24 cellular contexts compared by ENCODE assay signal in genomic region chr11:73221996-73222395, GRCh38. TPM values are rescaled to one million over a fixed set of nuclear protein-coding genes. Genes with fewer than 3 reads are reported as not detected.
DNase-seq lines count a peak whose midpoint lies in the region; ATAC-seq, FAIRE-seq and TF ChIP-seq lines count a peak whose summit lies in the region.
"Had no signal": no experiment of that assay in that cellular context is flagged by ENCODE, and none has a peak within 500 bp of the region (broad histone marks: within the 10 kb centered on the region; RNA-seq: fewer than 3 reads in every experiment).

No MANE protein-coding gene starts in this region.

- CTCF ChIA-PET in HepG2 (lab: Yijun Ruan, JAX; ENCODE audit: low intra/inter-chr PET ratio, low total read pairs), result no interaction called here
- CTCF ChIA-PET in activated naive CD4-positive, alpha-beta T cell treated with anti-CD3 and anti-CD28 coated beads, Interleukin-2, amount 10 ng/mL, durations not matched to agents 7 days and 5 days (lab: Charles Lee), result no interaction called here

- no peak overlapping the region for H3K27ac Mint-ChIP-seq in activated naive CD4-positive, alpha-beta T cell treated with anti-CD3 and anti-CD28 coated beads, Interleukin-2, amount 10 ng/mL, durations not matched to agents 7 days and 5 days
- H3K27ac Mint-ChIP-seq: CD4-positive, CD25-positive, alpha-beta regulatory T cell had no signal

- H3K4me1 Mint-ChIP-seq in activated naive CD4-positive, alpha-beta T cell treated with anti-CD3 and anti-CD28 coated beads, Interleukin-2, amount 10 ng/mL, durations not matched to agents 7 days and 5 days, result peaks cover 8% of the 10 kb centered on the region

- H3K36me3 Mint-ChIP-seq in activated naive CD4-positive, alpha-beta T cell treated with anti-CD3 and anti-CD28 coated beads, Interleukin-2, amount 10 ng/mL, durations not matched to agents 7 days and 5 days, result no peaks in the 10 kb centered on the region
- H3K36me3 Mint-ChIP-seq: CD4-positive, CD25-positive, alpha-beta regulatory T cell had no signal

- H3K27ac ChIP-seq in HepG2 (ENCODE audit: extremely low read length, insufficient read depth, low read length) (no peak overlapping the region), right lobe of liver (no peak overlapping the region), lower lobe of right lung (no peak overlapping the region), gastrocnemius medialis (peak overlapping the region; percentile 39 to 97 (median 94)), esophagus squamous epithelium (peak overlapping the region in 1 of 4 donors; percentile 16)
- H3K27ac ChIP-seq: GM23248, SJSA1 had no signal

- H3K4me2 ChIP-seq in HepG2 (ENCODE audit: low read depth, low read length), result peak overlapping the region; percentile 28

- in situ Hi-C loops in HepG2 (cut with HindIII; ENCODE audit: extremely low pct_ligation_motif_present, low pct_unique_long_range_greater_than_20kb) (no loop called here), gastrocnemius medialis (cut with MboI; ENCODE audit: low sequenced_read_pairs in 4 of 4) (no loop called here)

- no peaks in the 10 kb centered on the region for H4K20me1 ChIP-seq in HepG2 (ENCODE audit: insufficient read depth, low read length)

- TF ChIP-seq RAD21 in HepG2 (CRISPR knock-in tag; IDR thresholded peaks at IDR 0.05), result no peak

- no TSS peak for BruUV-seq in HepG2 (replicated peaks; lab: Mats Ljungman, UMichigan)

- DNase-seq in HepG2 (ENCODE audit: low spot score) (no peak), right lobe of liver (no peak), lower lobe of right lung (peak; percentile 6), gastrocnemius medialis (peak in 1 of 2 donors; percentile 7), DMS114 treated with DMSO at 0.1 percent for 48 hours (lab: John Stamatoyannopoulos, UW; ENCODE audit: unreplicated experiment) (no peak), esophagus squamous epithelium (lab: John Stamatoyannopoulos, UW) (no peak)
- no peak for DNase-seq in activated naive CD4-positive, alpha-beta T cell treated with anti-CD3 and anti-CD28 coated beads, Interleukin-2, amount 10 ng/mL, durations not matched to agents 7 days and 5 days
- DNase-seq: CD4-positive, CD25-positive, alpha-beta regulatory T cell; GM23248; H7; IMR-90; KG1; MG63; NCI-H2029; NCI-H446 treated with DMSO at 0.1 percent for 48 hours; NCI-H526; NCI-H82; NK-92 treated with Interleukin-12 subunit alpha and Interleukin-12 subunit beta, amount 100 ng/mL, for 24 hours; PC-3 had no signal

- no peak overlapping the region for H2AFZ ChIP-seq in HepG2 (ENCODE audit: low read length)
- H2AFZ ChIP-seq: GM23248 had no signal

- intact Hi-C loops in HepG2 (cut with micrococcal nuclease; ENCODE audit: unreplicated experiment) (no loop called here), right lobe of liver (cut with DNase I) (no loop called here), lower lobe of right lung (cut with DNase I) (no loop called here), gastrocnemius medialis (cut with DNase I; ENCODE audit: low total_unique reads) (no loop called here), esophagus squamous epithelium (cut with DNase I) (no loop called here)

- H3K4me3 ChIP-seq in HepG2 (replicated peaks in 1 of 3; ENCODE audit: insufficient read depth in 1 of 3, low read depth in 2 of 3, low read length in 3 of 3) (no peak overlapping the region), right lobe of liver (no peak overlapping the region), lower lobe of right lung (no peak overlapping the region), gastrocnemius medialis (no peak overlapping the region), esophagus squamous epithelium (no peak overlapping the region)
- H3K4me3 ChIP-seq: GM23248, MG63, SJSA1 had no signal

- TF ChIP-seq EP300 in HepG2 (IDR thresholded peaks at IDR 0.05; ENCODE audit: low read depth in 2 of 2, low read length in 2 of 2) (no peak), HepG2 (CRISPR knock-in tag; IDR thresholded peaks at IDR 0.05; ENCODE audit: borderline replicate concordance) (no peak)

- H3K9me3 ChIP-seq in HepG2 (ENCODE audit: low read length) (no peaks in the 10 kb centered on the region), right lobe of liver (no peaks in the 10 kb centered on the region), lower lobe of right lung (no peaks in the 10 kb centered on the region), gastrocnemius medialis (no peaks in the 10 kb centered on the region), esophagus squamous epithelium (no peaks in the 10 kb centered on the region)
- H3K9me3 ChIP-seq: MG63, SJSA1 had no signal

- H3K27me3 ChIP-seq in HepG2 (ENCODE audit: control insufficient read depth in 1 of 2, insufficient read depth in 2 of 2, low read length in 2 of 2) (peaks cover 2 to 18% of the 10 kb centered on the region in 2 experiments; a peak in 3 of 5 replicates), right lobe of liver (no peaks in the 10 kb centered on the region), lower lobe of right lung (ENCODE audit: low read depth) (no peaks in the 10 kb centered on the region), gastrocnemius medialis (no peaks in the 10 kb centered on the region), esophagus squamous epithelium (peaks cover 0 to 20% (median 0%) of the 10 kb centered on the region in 4 donors)
- H3K27me3 ChIP-seq: MG63, SJSA1 had no signal

- no peak for FAIRE-seq in HepG2 (lab: Jason Lieb, UNC)

- H3K79me2 ChIP-seq in HepG2 (ENCODE audit: insufficient read depth, low read length), result no peaks in the 10 kb centered on the region

- peaks cover 86% of the 10 kb centered on the region for H3K27me3 Mint-ChIP-seq in activated naive CD4-positive, alpha-beta T cell treated with anti-CD3 and anti-CD28 coated beads, Interleukin-2, amount 10 ng/mL, durations not matched to agents 7 days and 5 days

- ATAC-seq in HepG2 (no peak), right lobe of liver (no peak), lower lobe of right lung (no peak), gastrocnemius medialis (no peak), HG03520 (IDR thresholded peaks at IDR 0.05; ENCODE audit: unreplicated experiment) (no peak)
- ATAC-seq: PC-3, Right ventricle myocardium inferior had no signal

- POLR2A ChIA-PET in HepG2 (lab: Yijun Ruan, JAX), result no interaction called here

- no peak overlapping the region for H3K9ac ChIP-seq in HepG2 (ENCODE audit: insufficient read depth, low read depth, low read length)
- H3K9ac ChIP-seq: GM23248 had no signal

- H3K36me3 ChIP-seq in HepG2 (replicated peaks in 1 of 2; ENCODE audit: control insufficient read depth in 1 of 2, insufficient read depth in 2 of 2, low read length in 2 of 2) (no peaks in the 10 kb centered on the region), right lobe of liver (no peaks in the 10 kb centered on the region), lower lobe of right lung (no peaks in the 10 kb centered on the region), gastrocnemius medialis (no peaks in the 10 kb centered on the region), esophagus squamous epithelium (peaks cover 0 to 27% (median 0%) of the 10 kb centered on the region in 3 donors)
- H3K36me3 ChIP-seq: MG63, SJSA1 had no signal

- H3K4me3 Mint-ChIP-seq in activated naive CD4-positive, alpha-beta T cell treated with anti-CD3 and anti-CD28 coated beads, Interleukin-2, amount 10 ng/mL, durations not matched to agents 7 days and 5 days, result no peak overlapping the region
- H3K4me3 Mint-ChIP-seq: CD4-positive, CD25-positive, alpha-beta regulatory T cell had no signal

- no peak for TF ChIP-seq CTCF in HepG2 (CRISPR knock-in tag; IDR thresholded peaks at IDR 0.05)
- no peak for TF ChIP-seq CTCF in right lobe of liver (IDR thresholded peaks at IDR 0.05)
- TF ChIP-seq CTCF in lower lobe of right lung (IDR thresholded peaks at IDR 0.05), result no peak
- no peak for TF ChIP-seq CTCF in gastrocnemius medialis (IDR thresholded peaks at IDR 0.05 in 4 of 5, conservative IDR thresholded peaks at IDR 0.05 in 1 of 5)
- TF ChIP-seq CTCF in esophagus squamous epithelium (IDR thresholded peaks at IDR 0.05), result no peak

- H3K9me3 Mint-ChIP-seq in activated naive CD4-positive, alpha-beta T cell treated with anti-CD3 and anti-CD28 coated beads, Interleukin-2, amount 10 ng/mL, durations not matched to agents 7 days and 5 days, result no peaks in the 10 kb centered on the region
- H3K9me3 Mint-ChIP-seq: CD4-positive, CD25-positive, alpha-beta regulatory T cell had no signal

- 97% methylated on average over 3 of the region's 5 CpGs for WGBS in HepG2 (ENCODE audit: low lambda C conversion rate)
- WGBS in right lobe of liver (ENCODE audit: insufficient coverage, low coverage, low lambda C conversion rate, missing lambda C conversion rate), result 100% methylated on average over 1 of the region's 5 CpGs
- WGBS in esophagus squamous epithelium, 2 donors, result 95 to 100% methylated on average over 1 to 4 of the region's 5 CpGs

- TF ChIP-seq POLR2A in HepG2 (IDR thresholded peaks at IDR 0.05; ENCODE audit: insufficient read depth in 1 of 2, low read depth in 2 of 2, low read length in 2 of 2), result no peak
- TF ChIP-seq POLR2A in right lobe of liver (IDR thresholded peaks at IDR 0.05), result no peak
- no peak for TF ChIP-seq POLR2A in gastrocnemius medialis (IDR thresholded peaks at IDR 0.05)
- no peak for TF ChIP-seq POLR2A in esophagus squamous epithelium (IDR thresholded peaks at IDR 0.05)

- peaks cover 56% of the 10 kb centered on the region for H3K4me1 ChIP-seq in HepG2 (ENCODE audit: insufficient read depth, low read length)
- H3K4me1 ChIP-seq in right lobe of liver, result peaks cover 0 to 10% (median 2%) of the 10 kb centered on the region in 4 donors
- H3K4me1 ChIP-seq in lower lobe of right lung, result peaks cover 34% of the 10 kb centered on the region
- peaks cover 68 to 72% of the 10 kb centered on the region in 2 donors for H3K4me1 ChIP-seq in gastrocnemius medialis
- H3K4me1 ChIP-seq in esophagus squamous epithelium, result peaks cover 21 to 86% (median 34%) of the 10 kb centered on the region in 3 donors
- H3K4me1 ChIP-seq: SJSA1 had no signal

RNA-seq across cellular contexts. Expression of gene P2RY2, which starts 3.9 kb away (rescaled TPM):
- total RNA-seq in HepG2 (2016; rRNA removed; fragmentation: Illumina TruSeq; extraction: Trizol), result 3.0 and 3.1 TPM in 2 replicates
- total RNA-seq in HepG2 (2016; cell fraction: cytosol; rRNA removed; fragmentation: Illumina TruSeq; extraction: Trizol; ENCODE audit: low read depth), result 0.71 and 0.91 TPM in 2 replicates
- total RNA-seq in HepG2 (2016; cell fraction: insoluble cytoplasmic fraction; rRNA removed; fragmentation: Illumina TruSeq; extraction: Trizol), result 2.6 and 3.4 TPM in 2 replicates
- total RNA-seq in HepG2 (2016; cell fraction: membrane; rRNA removed; fragmentation: Illumina TruSeq; extraction: Trizol), result 2.5 and 3.7 TPM in 2 replicates
- total RNA-seq in HepG2 (2016; cell fraction: nucleus; rRNA removed; fragmentation: Illumina TruSeq; extraction: Trizol), result 2.9 and 3.2 TPM in 2 replicates
- polyA plus RNA-seq in HepG2 (2011; rRNA removed), result 0.95 and 1.6 TPM in 2 replicates
- 1.0 and 1.1 TPM in 2 replicates for polyA plus RNA-seq in HepG2 (2011; cell fraction: cytosol; rRNA removed)
- 1.6 TPM in 2 replicates for polyA plus RNA-seq in HepG2 (2011; cell fraction: nucleus; rRNA removed)
- polyA plus RNA-seq in HepG2 (2012), result 0.24 and 0.47 TPM in 2 replicates
- polyA plus RNA-seq in HepG2 (2016; cell fraction: cytosol; fragmentation: Illumina TruSeq; extraction: Trizol; ENCODE audit: low read depth), result 0.67 and 1.3 TPM in 2 replicates
- polyA plus RNA-seq in HepG2 (2016; cell fraction: insoluble cytoplasmic fraction; fragmentation: Illumina TruSeq; extraction: Trizol; ENCODE audit: low read depth), result 2.5 and 3.0 TPM in 2 replicates
- 2.0 and 2.3 TPM in 2 replicates for polyA plus RNA-seq in HepG2 (2016; cell fraction: membrane; fragmentation: Illumina TruSeq; extraction: Trizol; ENCODE audit: low read depth)
- polyA plus RNA-seq in HepG2 (2016; cell fraction: nucleus; fragmentation: Illumina TruSeq; extraction: Trizol; ENCODE audit: insufficient read depth, low read depth), result 2.1 and 3.2 TPM in 2 replicates
- 1.4 and 2.5 TPM in 2 replicates for polyA minus RNA-seq in HepG2 (2011; rRNA and poly(A)+ RNA removed; ENCODE audit: low replicate concordance)
- 0.49 and 1.5 TPM in 2 replicates for polyA minus RNA-seq in HepG2 (2011; cell fraction: cytosol; rRNA and poly(A)+ RNA removed)
- 0.77 and 1.1 TPM in 2 replicates for polyA minus RNA-seq in HepG2 (2011; cell fraction: nucleus; rRNA and poly(A)+ RNA removed)
- 1 to 10 TPM; 2.6 to 5.1 (median 3.5) TPM for total RNA-seq in right lobe of liver
- total RNA-seq in lower lobe of right lung, result 6.5 TPM
- 10 to 100 TPM; 21.8 to 52.6 (median 44.5) TPM for total RNA-seq in gastrocnemius medialis
- 10 to 100 TPM; 36.2 to 50.3 (median 43.8) TPM for total RNA-seq in esophagus squamous epithelium
- total RNA-seq: A172; CD4-positive, CD25-positive, alpha-beta regulatory T cell; G401; GM23248; IMR-90; SJSA1 had no signal
- polyA plus RNA-seq: CD4-positive, CD25-positive, alpha-beta regulatory T cell; GM23248; IMR-90 had no signal

RNA-seq across cellular contexts. Expression of gene P2RY6, which starts 50.1 kb away (rescaled TPM):
- 0.11 and 0.29 TPM in 2 replicates for total RNA-seq in HepG2 (2016; rRNA removed; fragmentation: Illumina TruSeq; extraction: Trizol)
- 0.10 TPM in 1 of 2 replicates, not detected in the other for total RNA-seq in HepG2 (2016; cell fraction: cytosol; rRNA removed; fragmentation: Illumina TruSeq; extraction: Trizol; ENCODE audit: low read depth)
- total RNA-seq in HepG2 (2016; cell fraction: insoluble cytoplasmic fraction; rRNA removed; fragmentation: Illumina TruSeq; extraction: Trizol), result 0.13 and 0.27 TPM in 2 replicates
- not detected in 2 replicates for total RNA-seq in HepG2 (2016; cell fraction: membrane; rRNA removed; fragmentation: Illumina TruSeq; extraction: Trizol)
- not detected in 2 replicates for total RNA-seq in HepG2 (2016; cell fraction: nucleus; rRNA removed; fragmentation: Illumina TruSeq; extraction: Trizol)
- polyA plus RNA-seq in HepG2 (2011; rRNA removed), result 0.09 and 0.29 TPM in 2 replicates
- 0.10 and 0.12 TPM in 2 replicates for polyA plus RNA-seq in HepG2 (2011; cell fraction: cytosol; rRNA removed)
- polyA plus RNA-seq in HepG2 (2011; cell fraction: nucleus; rRNA removed), result 0.05 and 0.35 TPM in 2 replicates
- polyA plus RNA-seq in HepG2 (2012), result 0.24 TPM in 1 of 2 replicates, not detected in the other
- polyA plus RNA-seq in HepG2 (2016; cell fraction: cytosol; fragmentation: Illumina TruSeq; extraction: Trizol; ENCODE audit: low read depth), result 0.05 and 0.06 TPM in 2 replicates
- polyA plus RNA-seq in HepG2 (2016; cell fraction: insoluble cytoplasmic fraction; fragmentation: Illumina TruSeq; extraction: Trizol; ENCODE audit: low read depth), result 0.10 and 0.20 TPM in 2 replicates
- 0.10 and 0.17 TPM in 2 replicates for polyA plus RNA-seq in HepG2 (2016; cell fraction: membrane; fragmentation: Illumina TruSeq; extraction: Trizol; ENCODE audit: low read depth)
- polyA plus RNA-seq in HepG2 (2016; cell fraction: nucleus; fragmentation: Illumina TruSeq; extraction: Trizol; ENCODE audit: insufficient read depth, low read depth), result 0.36 and 0.41 TPM in 2 replicates
- 0.40 and 1.7 TPM in 2 replicates for polyA minus RNA-seq in HepG2 (2011; rRNA and poly(A)+ RNA removed; ENCODE audit: low replicate concordance)
- polyA minus RNA-seq in HepG2 (2011; cell fraction: cytosol; rRNA and poly(A)+ RNA removed), result not detected in 2 replicates
- polyA minus RNA-seq in HepG2 (2011; cell fraction: nucleus; rRNA and poly(A)+ RNA removed), result 0.12 and 0.26 TPM in 2 replicates
- total RNA-seq in right lobe of liver, result 1 to 10 TPM in 1 of 6 experiments, under 1 TPM in 5; 0.24 to 1.8 (median 0.62) TPM
- total RNA-seq in lower lobe of right lung, result 3.6 TPM
- 1 to 10 TPM in 2 of 4 donors, under 1 TPM in 1, not detected in 1; 0.78 to 2.8 (median 1.1) TPM for total RNA-seq in gastrocnemius medialis
- total RNA-seq in esophagus squamous epithelium, result 1 to 10 TPM in 3 of 4 donors, under 1 TPM in 1; 0.26 to 3.6 (median 1.3) TPM
- total RNA-seq: A172; CD4-positive, CD25-positive, alpha-beta regulatory T cell; G401; IMR-90; SJSA1 had no signal
- polyA plus RNA-seq: CD4-positive, CD25-positive, alpha-beta regulatory T cell had no signal

Comparison
In these comparisons a context has a peak if more than half of its experiments do, and no peak if none do; other contexts are left out.
1. H3K27ac ChIP-seq: peak in gastrocnemius medialis (4 of 4); none in HepG2 (single experiment), right lobe of liver (0 of 3) and lower lobe of right lung (single experiment).